Comparison of ENCODE assay signal across 8 cellular contexts in genomic region chr15:68053701-68053996, GRCh38. TPM values are rescaled to one million over a fixed set of nuclear protein-coding genes. Genes with fewer than 3 reads are reported as not detected.
DNase-seq lines count a peak whose midpoint lies in the region; ATAC-seq and TF ChIP-seq lines count a peak whose summit lies in the region.

No MANE protein-coding gene starts in this region.

- peaks cover 0 to 28% of the 10 kb centered on the region in 2 experiments; a peak in 2 of 4 replicates for H3K79me1 ChIP-seq in IMR-90 (ENCODE audit: low read depth in 1 of 2, low read length in 2 of 2)

- no peaks in the 10 kb centered on the region for H3K9me1 ChIP-seq in IMR-90 (ENCODE audit: insufficient read depth, low read length)

- no TSS peak for BruUV-seq in IMR-90 (replicated peaks; lab: Mats Ljungman, UMichigan)

- no peak overlapping the region for H2BK15ac ChIP-seq in IMR-90 (ENCODE audit: low read depth, low read length)

- peak overlapping the region; percentile 60; the same call in 1 of the 2 replicates for H3K56ac ChIP-seq in IMR-90 (ENCODE audit: extremely low read depth, insufficient read depth, low read length)

- H4K5ac ChIP-seq in IMR-90 (ENCODE audit: low read depth, low read length) = no peak overlapping the region

- H3K36me3 ChIP-seq in BE2C = no peaks in the 10 kb centered on the region
- no peaks in the 10 kb centered on the region for H3K36me3 ChIP-seq in IMR-90 (ENCODE audit: control insufficient read depth, insufficient read depth, low read length)
- H3K36me3 ChIP-seq in colonic mucosa = no peaks in the 10 kb centered on the region

- TF ChIP-seq POLR2A in IMR-90 (IDR thresholded peaks at IDR 0.05; ENCODE audit: low read depth, low read length) = no peak

- H3K4me1 Mint-ChIP-seq in natural killer cell treated with Interleukin-12 subunit alpha and Interleukin-12 subunit beta and Interleukin-15 and Interleukin-18, amount 100 ng/mL, for 72 hours (ENCODE audit: low read depth in 2 of 2) = peaks cover 27 to 43% of the 10 kb centered on the region in 2 donors

- peak overlapping the region; percentile 96 for H2AFZ ChIP-seq in IMR-90 (replicated peaks; ENCODE audit: low read length, poor library complexity)

- WGBS in IMR-90 (ENCODE audit: extremely low coverage in 2 of 2, insufficient read length in 1 of 2), 2 experiments = no CpG with 5 or more reads among the region's 7 CpGs

- DNase-seq in BE2C (no peak), IMR-90 (no peak), colonic mucosa (no peak), NCI-H69 (lab: John Stamatoyannopoulos, UW) (no peak), medulla oblongata (ENCODE audit: extremely low spot score) (no peak)
- no peak for DNase-seq in natural killer cell treated with Interleukin-12 subunit alpha and Interleukin-12 subunit beta and Interleukin-15 and Interleukin-18, amount 100 ng/mL, for 72 hours (ENCODE audit: low spot score)

- peaks cover 0 to 3% of the 10 kb centered on the region in 2 donors for H3K27me3 Mint-ChIP-seq in natural killer cell treated with Interleukin-12 subunit alpha and Interleukin-12 subunit beta and Interleukin-15 and Interleukin-18, amount 100 ng/mL, for 72 hours

- H2AK5ac ChIP-seq in IMR-90 (ENCODE audit: low read depth, low read length) = no peak overlapping the region

- dilution Hi-C loops in IMR-90 (cut with HindIII; ENCODE audit: low sequenced_read_pairs, unreplicated experiment) = no loop called here

- H3K27ac Mint-ChIP-seq in natural killer cell treated with Interleukin-12 subunit alpha and Interleukin-12 subunit beta and Interleukin-15 and Interleukin-18, amount 100 ng/mL, for 72 hours = peak overlapping the region; percentile 86

- POLR2A ChIA-PET in IMR-90 (lab: Charles Lee; ENCODE audit: unreplicated experiment) = interaction anchor here (0.6 kb wide), 1 partner anchor 151 kb away, joined by 3 read pairs; no protein-coding TSS in a partner anchor

- peak overlapping the region; percentile 17; the same call in 1 of the 2 replicates for H3K14ac ChIP-seq in IMR-90 (replicated peaks; ENCODE audit: low read depth, low read length)

- H2BK20ac ChIP-seq in IMR-90 (ENCODE audit: low read depth, low read length) = no peak overlapping the region

- peak overlapping the region; percentile 99 for H3K4me2 ChIP-seq in IMR-90 (ENCODE audit: low read depth, low read length)

- H3K4me3 ChIP-seq in BE2C (ENCODE audit: low read depth, low read length) = peak overlapping the region; percentile 87
- peak overlapping the region; percentile 80 for H3K4me3 ChIP-seq in IMR-90 (ENCODE audit: insufficient read depth, low read depth, low read length)
- peak overlapping the region; percentile 69 for H3K4me3 ChIP-seq in colonic mucosa

- H4K20me1 ChIP-seq in IMR-90 (ENCODE audit: insufficient read depth, low read length) = peaks cover 36% of the 10 kb centered on the region

- in situ Hi-C loops in IMR-90 (cut with MboI; ENCODE audit: low sequenced_read_pairs) = no loop called here

- intact Hi-C loops in IMR-90 (cut with micrococcal nuclease) (no loop called here), colonic mucosa (cut with DNase I) (loop anchor here (10.0 kb wide), 1 partner anchor 101 kb away; no protein-coding TSS in a partner anchor)

- no peaks in the 10 kb centered on the region for H3K9me3 ChIP-seq in BE2C
- no peaks in the 10 kb centered on the region for H3K9me3 ChIP-seq in IMR-90 (ENCODE audit: control insufficient read depth, insufficient read depth, low read length)
- no peaks in the 10 kb centered on the region for H3K9me3 ChIP-seq in colonic mucosa

- peak overlapping the region; percentile 43 for H4K91ac ChIP-seq in IMR-90 (ENCODE audit: insufficient read depth, low read depth, low read length)

- H3K4me1 ChIP-seq in BE2C (no peaks in the 10 kb centered on the region; the same call in 1 of the 2 replicates), IMR-90 (ENCODE audit: control insufficient read depth, insufficient read depth, low read length) (no peaks in the 10 kb centered on the region; the same call in 1 of the 2 replicates), colonic mucosa (peaks cover 4% of the 10 kb centered on the region)

- peak overlapping the region; percentile 46; the same call in 1 of the 2 replicates for H3K4ac ChIP-seq in IMR-90 (ENCODE audit: low read depth, low read length)

- CTCF ChIA-PET in IMR-90 (lab: Yijun Ruan, JAX) = interaction anchor here (0.5 kb wide), 1 partner anchor 571 kb away, joined by 4 read pairs; no protein-coding TSS in a partner anchor

- no peak for TF ChIP-seq CTCF in BE2C (IDR thresholded peaks at IDR 0.05; ENCODE audit: low read depth, low read length)
- no peak for TF ChIP-seq CTCF in IMR-90 (conservative IDR thresholded peaks at IDR 0.05; ENCODE audit: low read depth, low read length)
- TF ChIP-seq CTCF in colonic mucosa (IDR thresholded peaks at IDR 0.05) = no peak

- peaks cover 5% of the 10 kb centered on the region for H3K36me3 Mint-ChIP-seq in natural killer cell treated with Interleukin-12 subunit alpha and Interleukin-12 subunit beta and Interleukin-15 and Interleukin-18, amount 100 ng/mL, for 72 hours

- no peak for TF ChIP-seq RAD21 in IMR-90 (IDR thresholded peaks at IDR 0.05; ENCODE audit: low read length)

- peak overlapping the region; percentile 3; the same call in 1 of the 2 replicates for H2BK120ac ChIP-seq in IMR-90 (ENCODE audit: low read depth, low read length)

- H3K23ac ChIP-seq in IMR-90 (ENCODE audit: low read depth, low read length) = no peak overlapping the region

- H3K4me3 Mint-ChIP-seq in natural killer cell treated with Interleukin-12 subunit alpha and Interleukin-12 subunit beta and Interleukin-15 and Interleukin-18, amount 100 ng/mL, for 72 hours = peak overlapping the region; percentile 99

- no peak overlapping the region for H3K18ac ChIP-seq in IMR-90 (ENCODE audit: low read depth, low read length)

- H2AK9ac ChIP-seq in IMR-90 (replicated peaks; ENCODE audit: low read depth, low read length, poor library complexity) = peak overlapping the region; percentile 73

- no peaks in the 10 kb centered on the region for H3K9me3 Mint-ChIP-seq in natural killer cell treated with Interleukin-12 subunit alpha and Interleukin-12 subunit beta and Interleukin-15 and Interleukin-18, amount 100 ng/mL, for 72 hours

- peak overlapping the region; percentile 21 to 49; a peak in 2 of 4 replicates for H4K8ac ChIP-seq in IMR-90 (ENCODE audit: low read depth in 2 of 2, low read length in 2 of 2)

- peak overlapping the region; percentile 5 for H2BK5ac ChIP-seq in IMR-90 (ENCODE audit: low read depth, low read length, poor library complexity, severe bottlenecking)

- H3K27me3 ChIP-seq in BE2C (no peaks in the 10 kb centered on the region), IMR-90 (ENCODE audit: control insufficient read depth, insufficient read depth, low read length) (no peaks in the 10 kb centered on the region; the same call in 1 of the 2 replicates), colonic mucosa (no peaks in the 10 kb centered on the region)

- H3K9ac ChIP-seq in IMR-90 (ENCODE audit: low read depth, low read length) = no peak overlapping the region; the same call in 1 of the 2 replicates
- H3K9ac ChIP-seq in colonic mucosa (ENCODE audit: low read depth in 2 of 2, low read length in 2 of 2) = peak overlapping the region in 1 of 2 donors; percentile 50

- ATAC-seq in IMR-90 (ENCODE audit: low read depth) = no peak
- no peak for ATAC-seq in natural killer cell treated with Interleukin-12 subunit alpha and Interleukin-12 subunit beta and Interleukin-15 and Interleukin-18, amount 100 ng/mL, for 72 hours
- ATAC-seq in HG03045 (IDR thresholded peaks at IDR 0.05; ENCODE audit: unreplicated experiment) = no peak
- ATAC-seq in GM18861 (IDR thresholded peaks at IDR 0.05; ENCODE audit: unreplicated experiment) = no peak

- H3K27ac ChIP-seq in IMR-90 (ENCODE audit: insufficient read depth, low read length) (peak overlapping the region; percentile 33; the same call in 1 of the 2 replicates), colonic mucosa (no peak overlapping the region)

TF ChIP-seq in IMR-90, 13 proteins besides CTCF, POLR2A, EP300 and RAD21 (continues in another document):
- TF ChIP-seq BHLHE40 (IDR thresholded peaks at IDR 0.05; ENCODE audit: low read depth, low read length) (no peak), ELK1 (IDR thresholded peaks at IDR 0.05; ENCODE audit: borderline replicate concordance, low read depth, low read length) (no peak), MAZ (IDR thresholded peaks at IDR 0.05; ENCODE audit: borderline replicate concordance, low read depth, low read length) (no peak), NFE2L2 (IDR thresholded peaks at IDR 0.05; ENCODE audit: low read depth, low read length) (no peak), RFX5 (IDR thresholded peaks at IDR 0.05; ENCODE audit: low read depth, low read length) (no peak), CEBPB (IDR thresholded peaks at IDR 0.05; ENCODE audit: low read depth, low read length) (no peak), RCOR1 (IDR thresholded peaks at IDR 0.05; ENCODE audit: insufficient replicate concordance, low read length) (no peak), USF2 (IDR thresholded peaks at IDR 0.05; ENCODE audit: low read depth, low read length) (no peak), CHD1 (IDR thresholded peaks at IDR 0.05; ENCODE audit: low read depth, low read length) (no peak), SMC3 (IDR thresholded peaks at IDR 0.05; ENCODE audit: low read depth, low read length) (no peak)

RNA-seq across cellular contexts. Expression of gene PIAS1, which starts 0.5 kb away (rescaled TPM):
- polyA plus RNA-seq in BE2C (2012; ENCODE audit: insufficient read depth, insufficient read length, low read depth) = 25.9 TPM
- total RNA-seq in IMR-90 (2012; rRNA removed) (41.1 and 63.6 TPM in 2 replicates), colonic mucosa (10 to 100 TPM; 26.6 to 33.0 TPM)
- polyA plus RNA-seq in IMR-90 (2012; rRNA removed) = 20.0 and 20.9 TPM in 2 replicates
- 5.2 and 5.8 TPM in 2 replicates for polyA plus RNA-seq in IMR-90 (2012; cell fraction: cytosol; rRNA removed)
- 34.5 and 61.9 TPM in 2 replicates for polyA plus RNA-seq in IMR-90 (2012; cell fraction: nucleus; rRNA removed; ENCODE audit: low replicate concordance)
- total RNA-seq in natural killer cell treated with Interleukin-12 subunit alpha and Interleukin-12 subunit beta and Interleukin-15 and Interleukin-18, amount 100 ng/mL, for 72 hours = 10 to 100 TPM; 35.0 to 50.4 TPM
